Comparison of ENCODE assay signal across 20 cellular contexts in the genomic region with DNA sequence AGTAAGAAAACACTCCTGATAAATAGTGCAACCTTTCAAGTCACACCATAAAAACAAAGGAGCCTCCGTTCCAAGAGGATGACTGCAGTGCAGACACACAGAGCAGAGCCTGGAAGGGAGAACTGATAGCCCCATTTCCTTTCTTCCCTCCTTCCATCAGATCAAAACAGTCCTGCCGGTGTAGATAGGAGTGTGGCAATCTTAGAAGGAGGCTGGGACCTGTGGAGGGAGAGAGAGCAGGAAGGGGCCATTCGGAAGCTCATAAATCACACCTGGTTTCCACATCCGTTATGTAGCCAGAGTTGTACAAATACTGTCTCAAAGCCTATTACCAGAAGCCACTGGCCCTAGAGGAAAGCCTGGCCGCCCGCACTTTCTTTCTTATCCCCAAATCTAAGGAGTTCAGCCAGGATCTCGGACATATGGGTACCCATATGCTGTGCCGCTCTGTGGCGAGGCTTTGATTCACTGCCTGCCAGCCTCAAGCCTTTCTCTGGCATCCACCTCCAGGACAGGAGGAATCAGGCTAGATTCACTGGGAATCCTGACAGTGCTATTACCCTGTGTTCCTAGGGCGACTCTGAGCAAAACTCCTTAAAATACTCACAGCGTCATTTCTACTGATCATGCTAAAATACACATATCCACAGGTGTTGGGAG. TPM values are rescaled to one million over a fixed set of nuclear protein-coding genes. Genes with fewer than 3 reads are reported as not detected.
DNase-seq lines count a peak whose midpoint lies in the region; ATAC-seq, FAIRE-seq and TF ChIP-seq lines count a peak whose summit lies in the region.
"Had no signal": no experiment of that assay in that cellular context is flagged by ENCODE, and none has a peak within 500 bp of the region (broad histone marks: within the 10 kb centered on the region; RNA-seq: fewer than 3 reads in every experiment).

No MANE protein-coding gene starts in this region.

- DNase-seq in ELF-1 (ENCODE audit: low read depth, low spot score) (peak; percentile 36), NCI-H524 treated with DMSO at 0.1 percent for 48 hours (lab: John Stamatoyannopoulos, UW) (peak; percentile 58), endothelial cell of umbilical vein (ENCODE audit: low read depth, low spot score) (peak; percentile 83), head of caudate nucleus (no peak), kidney (no peak), GM10248 (ENCODE audit: extremely low spot score) (no peak)
- DNase-seq: activated CD4-positive, alpha-beta T cell treated with anti-CD3 and anti-CD28 coated beads for 4 hours; KG1; left cardiac atrium; NCI-H1092 treated with DMSO at 0.1 percent for 48 hours; NCI-H2171; pancreas; SK-N-SH; stimulated activated CD4-positive, alpha-beta T cell treated with anti-CD3 and anti-CD28 coated beads, Interleukin-2, amount 100 ng/mL, for 24 hours; T-helper 9 cell had no signal

- no peaks in the 10 kb centered on the region for H4K20me1 ChIP-seq in endothelial cell of umbilical vein (replicated peaks; ENCODE audit: control insufficient read depth, extremely low read depth, insufficient read depth, low read length)

- POLR2A ChIA-PET in endothelial cell of umbilical vein (lab: Charles Lee) (interaction anchor here (1.5 kb wide), 1 partner anchor 9 kb away, joined by 4 read pairs; no protein-coding TSS in a partner anchor), GM10248 (lab: Yijun Ruan, JAX) (no interaction called here)

- BruUV-seq in endothelial cell of umbilical vein (replicated peaks; lab: Mats Ljungman, UMichigan), result no TSS peak

- peak overlapping the region; percentile 52 for H3K4me2 ChIP-seq in endothelial cell of umbilical vein (ENCODE audit: insufficient read depth, low read length)
- H3K4me2 ChIP-seq: SK-N-SH had no signal

- H3K4me1 ChIP-seq in endothelial cell of umbilical vein (ENCODE audit: control insufficient read depth, extremely low read depth, insufficient read depth, low read length) (peaks cover 29% of the 10 kb centered on the region), neutrophil (ENCODE audit: control insufficient read depth in 1 of 2, insufficient read depth in 1 of 2, low read depth in 1 of 2, low read length in 1 of 2) (peaks cover 50 to 59% of the 10 kb centered on the region in 2 experiments), kidney (ENCODE audit: control insufficient read depth in 1 of 2, insufficient read depth in 1 of 2, low read depth in 1 of 2, low read length in 2 of 2) (peaks cover 5 to 17% of the 10 kb centered on the region in 2 donors)
- H3K4me1 ChIP-seq: HAP-1 had no signal

- peak overlapping the region; percentile 29 for H3K9ac ChIP-seq in endothelial cell of umbilical vein (replicated peaks; ENCODE audit: extremely low read depth, insufficient read depth, low read length)
- no peak overlapping the region for H3K9ac ChIP-seq in kidney (ENCODE audit: low read length in 2 of 2)
- H3K9ac ChIP-seq: SK-N-SH had no signal

- peak overlapping the region in 1 of 3 experiments; percentile 22 for H3K4me3 ChIP-seq in endothelial cell of umbilical vein (replicated peaks in 1 of 3; ENCODE audit: insufficient read depth in 1 of 3, low read depth in 1 of 3, low read length in 3 of 3)
- no peak overlapping the region for H3K4me3 ChIP-seq in neutrophil (ENCODE audit: low read depth in 1 of 2, low read length in 1 of 2)
- H3K4me3 ChIP-seq in kidney (ENCODE audit: low read length in 2 of 2), result no peak overlapping the region
- H3K4me3 ChIP-seq: HAP-1, pancreas had no signal

- H3K9me1 ChIP-seq in endothelial cell of umbilical vein (replicated peaks; ENCODE audit: control insufficient read depth, extremely low read depth, insufficient read depth, low read length), result no peaks in the 10 kb centered on the region

- H3K79me2 ChIP-seq in endothelial cell of umbilical vein (ENCODE audit: control insufficient read depth, insufficient read depth, low read length), result peaks cover 65% of the 10 kb centered on the region

- H3K27ac ChIP-seq in endothelial cell of umbilical vein (ENCODE audit: insufficient read depth, low read depth, low read length) (peak overlapping the region; percentile 59), neutrophil (peak overlapping the region; percentile 89), kidney (ENCODE audit: low read depth in 2 of 2, low read length in 2 of 2) (peak overlapping the region in 1 of 2 donors; percentile 5)

- dilution Hi-C loops in endothelial cell of umbilical vein (cut with MboI; ENCODE audit: extremely low pct_ligation_motif_present, low sequenced_read_pairs), result no loop called here

- TF ChIP-seq POLR2A in endothelial cell of umbilical vein (IDR thresholded peaks at IDR 0.05; ENCODE audit: low read depth, low read length), result peak; percentile 38

- H3K9me3 ChIP-seq in endothelial cell of umbilical vein (replicated peaks; ENCODE audit: control insufficient read depth, insufficient read depth, low read length) (no peaks in the 10 kb centered on the region), neutrophil (no peaks in the 10 kb centered on the region), kidney (ENCODE audit: control insufficient read depth in 1 of 2, low read length in 2 of 2) (no peaks in the 10 kb centered on the region)
- H3K9me3 ChIP-seq: HAP-1, pancreas, SK-N-SH had no signal

- no peak overlapping the region for H2AFZ ChIP-seq in endothelial cell of umbilical vein (ENCODE audit: low read depth, low read length)

- H3K27me3 ChIP-seq in endothelial cell of umbilical vein (ENCODE audit: control insufficient read depth in 2 of 2, insufficient read depth in 2 of 2, low read length in 2 of 2) (no peaks in the 10 kb centered on the region), neutrophil (no peaks in the 10 kb centered on the region)
- H3K27me3 ChIP-seq: pancreas had no signal

- intact Hi-C loops in endothelial cell of umbilical vein (cut with micrococcal nuclease) (loop anchor here (1.0 kb wide), 2 partner anchors 9 to 26 kb away; no protein-coding TSS in a partner anchor), head of caudate nucleus (cut with DNase I) (no loop called here), kidney (cut with DNase I) (no loop called here)

- H3K36me3 ChIP-seq in endothelial cell of umbilical vein (ENCODE audit: control insufficient read depth in 2 of 2, extremely low read depth in 1 of 2, insufficient read depth in 2 of 2, low read length in 2 of 2) (peaks cover 0 to 14% of the 10 kb centered on the region in 2 experiments), neutrophil (no peaks in the 10 kb centered on the region), kidney (ENCODE audit: control insufficient read depth in 1 of 2, insufficient read depth in 2 of 2, low read length in 2 of 2) (peaks cover 0 to 3% of the 10 kb centered on the region in 2 donors)

- no peak for TF ChIP-seq CTCF in endothelial cell of umbilical vein (IDR thresholded peaks at IDR 0.05; ENCODE audit: extremely low read depth in 1 of 2, insufficient read depth in 1 of 2, low read depth in 1 of 2, low read length in 2 of 2)
- no peak for TF ChIP-seq CTCF in neutrophil (IDR thresholded peaks at IDR 0.05)
- no peak for TF ChIP-seq CTCF in kidney (IDR thresholded peaks at IDR 0.05; ENCODE audit: borderline replicate concordance, extremely low read depth, insufficient read depth)
- TF ChIP-seq CTCF in GM10248 (IDR thresholded peaks at IDR 0.05; ENCODE audit: control extremely low read depth, extremely low read depth, low read depth, missing control alignments), result no peak

- FAIRE-seq in endothelial cell of umbilical vein (lab: Jason Lieb, UNC) (peak; percentile 92), kidney (lab: Jason Lieb, UNC) (no peak)
- FAIRE-seq: endometrium, pancreas, RCC 7860 had no signal

- no peak for ATAC-seq in HG02981 (IDR thresholded peaks at IDR 0.05; ENCODE audit: unreplicated experiment)
- ATAC-seq: left cardiac atrium had no signal

- CTCF ChIA-PET in endothelial cell of umbilical vein (lab: Charles Lee), result interaction anchor here (0.8 to 2.1 kb wide), 6 partner anchors 9 to 41 kb away, joined by 3 to 14 read pairs (median 5); no protein-coding TSS in a partner anchor
- CTCF ChIA-PET in GM10248 (lab: Yijun Ruan, JAX), result interaction anchor here (0.9 to 2.2 kb wide), 6 partner anchors 11 to 164 kb away, joined by 3 to 11 read pairs (median 4); no protein-coding TSS in a partner anchor

TF ChIP-seq in endothelial cell of umbilical vein, 7 proteins besides CTCF, POLR2A, EP300 and RAD21:
- TF ChIP-seq FOS (IDR thresholded peaks at IDR 0.05; ENCODE audit: borderline replicate concordance, insufficient read depth, low read length) (no peak), POLR2AphosphoS5 (IDR thresholded peaks at IDR 0.05; ENCODE audit: insufficient read depth, low read depth, low read length) (peak; percentile 47), GATA2 (IDR thresholded peaks at IDR 0.05; ENCODE audit: insufficient read depth, insufficient read length, low read depth, low read length) (peak; percentile 77)

RNA-seq across cellular contexts. Expression of a gene that starts 26.9 kb away (rescaled TPM):
- total RNA-seq in endothelial cell of umbilical vein, result 173 and 188 TPM in 2 replicates
- 67.8 and 79.8 TPM in 2 replicates for polyA plus RNA-seq in endothelial cell of umbilical vein
- 145 and 148 TPM in 2 replicates for polyA plus RNA-seq in endothelial cell of umbilical vein (2011; cell fraction: cytosol; rRNA removed)
- polyA plus RNA-seq in endothelial cell of umbilical vein (2011; cell fraction: nucleus; rRNA removed), result 55.4 and 61.0 TPM in 2 replicates
- polyA plus RNA-seq in endothelial cell of umbilical vein (2012), result 122 and 159 TPM in 2 replicates
- polyA minus RNA-seq in endothelial cell of umbilical vein, result 59.3 and 62.1 TPM in 2 replicates
- 55.1 TPM for polyA minus RNA-seq in endothelial cell of umbilical vein (2011; cell fraction: cytosol; rRNA and poly(A)+ RNA removed)
- 38.2 and 39.1 TPM in 2 replicates for polyA minus RNA-seq in endothelial cell of umbilical vein (2011; cell fraction: nucleus; rRNA and poly(A)+ RNA removed)
- total RNA-seq in kidney, result 133 TPM
- 123 TPM for polyA plus RNA-seq in kidney (ENCODE audit: insufficient read depth, low read depth, low replicate concordance)

Comparison
In these comparisons a context has a peak if more than half of its experiments do, and no peak if none do; other contexts are left out.
1. DNase-seq: peak in ELF-1 (single experiment), NCI-H524 treated with DMSO at 0.1 percent for 48 hours (single experiment) and endothelial cell of umbilical vein (single experiment); none in head of caudate nucleus (0 of 42), kidney (single experiment) and GM10248 (single experiment).